ENCODE assay signal across 1 cellular context in the genomic region with DNA sequence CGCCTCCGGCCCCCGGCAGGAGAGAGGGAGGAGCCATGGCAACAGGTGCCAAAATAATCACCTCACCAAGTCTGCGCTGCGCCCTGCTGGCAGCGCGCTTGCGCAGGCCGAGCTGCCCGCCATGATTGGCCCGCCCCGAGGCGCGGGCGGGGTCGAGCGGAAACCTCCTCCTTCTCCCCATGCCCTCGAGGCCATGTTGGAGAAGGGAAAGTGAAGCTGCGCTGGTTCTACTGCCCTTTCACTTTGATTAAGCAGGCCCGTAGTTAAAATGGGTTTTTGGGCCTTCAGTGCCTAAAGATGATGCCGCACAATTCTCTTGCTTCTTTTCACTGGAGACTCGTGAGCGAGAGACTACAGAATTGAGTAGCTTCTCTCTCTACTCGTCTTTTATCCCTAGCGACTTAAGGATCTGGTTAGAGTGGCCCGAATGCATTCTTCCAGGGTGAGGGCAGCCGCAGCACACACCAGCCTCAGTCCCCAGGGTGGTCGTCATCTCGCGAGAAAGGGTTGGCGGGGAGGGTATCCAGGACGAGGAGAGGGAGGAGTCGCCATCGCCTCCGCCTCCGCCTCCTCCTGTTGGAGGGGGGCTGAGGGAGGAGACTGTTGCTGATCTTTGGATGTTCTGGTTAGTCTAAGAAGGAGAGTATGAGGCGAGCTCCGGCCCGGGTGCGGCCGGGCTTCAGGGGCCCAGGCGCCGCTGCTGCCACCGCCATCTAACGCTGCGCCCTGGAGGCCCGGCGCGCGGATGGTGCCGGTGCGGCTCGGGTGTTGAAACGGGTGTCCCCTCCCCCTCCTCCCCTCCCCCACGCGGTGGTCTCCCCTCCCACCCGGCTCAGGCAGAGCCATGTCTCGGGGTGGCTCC.
TF ChIP-seq lines count a peak whose summit lies in the region.

A gene with protein sequence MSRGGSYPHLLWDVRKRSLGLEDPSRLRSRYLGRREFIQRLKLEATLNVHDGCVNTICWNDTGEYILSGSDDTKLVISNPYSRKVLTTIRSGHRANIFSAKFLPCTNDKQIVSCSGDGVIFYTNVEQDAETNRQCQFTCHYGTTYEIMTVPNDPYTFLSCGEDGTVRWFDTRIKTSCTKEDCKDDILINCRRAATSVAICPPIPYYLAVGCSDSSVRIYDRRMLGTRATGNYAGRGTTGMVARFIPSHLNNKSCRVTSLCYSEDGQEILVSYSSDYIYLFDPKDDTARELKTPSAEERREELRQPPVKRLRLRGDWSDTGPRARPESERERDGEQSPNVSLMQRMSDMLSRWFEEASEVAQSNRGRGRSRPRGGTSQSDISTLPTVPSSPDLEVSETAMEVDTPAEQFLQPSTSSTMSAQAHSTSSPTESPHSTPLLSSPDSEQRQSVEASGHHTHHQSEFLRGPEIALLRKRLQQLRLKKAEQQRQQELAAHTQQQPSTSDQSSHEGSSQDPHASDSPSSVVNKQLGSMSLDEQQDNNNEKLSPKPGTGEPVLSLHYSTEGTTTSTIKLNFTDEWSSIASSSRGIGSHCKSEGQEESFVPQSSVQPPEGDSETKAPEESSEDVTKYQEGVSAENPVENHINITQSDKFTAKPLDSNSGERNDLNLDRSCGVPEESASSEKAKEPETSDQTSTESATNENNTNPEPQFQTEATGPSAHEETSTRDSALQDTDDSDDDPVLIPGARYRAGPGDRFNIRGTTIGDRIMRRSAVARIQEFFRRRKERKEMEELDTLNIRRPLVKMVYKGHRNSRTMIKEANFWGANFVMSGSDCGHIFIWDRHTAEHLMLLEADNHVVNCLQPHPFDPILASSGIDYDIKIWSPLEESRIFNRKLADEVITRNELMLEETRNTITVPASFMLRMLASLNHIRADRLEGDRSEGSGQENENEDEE (plus strand): TSS at position 616 of the 862 bp plus-strand sequence. CDS start 229 bp downstream, at position 845.

TF ChIP-seq in HepG2, 621 proteins besides CTCF, POLR2A, EP300 and RAD21 (continued from another document and continues in another):
- TF ChIP-seq, protein P1, sequence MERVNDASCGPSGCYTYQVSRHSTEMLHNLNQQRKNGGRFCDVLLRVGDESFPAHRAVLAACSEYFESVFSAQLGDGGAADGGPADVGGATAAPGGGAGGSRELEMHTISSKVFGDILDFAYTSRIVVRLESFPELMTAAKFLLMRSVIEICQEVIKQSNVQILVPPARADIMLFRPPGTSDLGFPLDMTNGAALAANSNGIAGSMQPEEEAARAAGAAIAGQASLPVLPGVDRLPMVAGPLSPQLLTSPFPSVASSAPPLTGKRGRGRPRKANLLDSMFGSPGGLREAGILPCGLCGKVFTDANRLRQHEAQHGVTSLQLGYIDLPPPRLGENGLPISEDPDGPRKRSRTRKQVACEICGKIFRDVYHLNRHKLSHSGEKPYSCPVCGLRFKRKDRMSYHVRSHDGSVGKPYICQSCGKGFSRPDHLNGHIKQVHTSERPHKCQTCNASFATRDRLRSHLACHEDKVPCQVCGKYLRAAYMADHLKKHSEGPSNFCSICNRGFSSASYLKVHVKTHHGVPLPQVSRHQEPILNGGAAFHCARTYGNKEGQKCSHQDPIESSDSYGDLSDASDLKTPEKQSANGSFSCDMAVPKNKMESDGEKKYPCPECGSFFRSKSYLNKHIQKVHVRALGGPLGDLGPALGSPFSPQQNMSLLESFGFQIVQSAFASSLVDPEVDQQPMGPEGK (CRISPR knock-in tag; IDR thresholded peaks at IDR 0.05): peak; percentile 50
- TF ChIP-seq, protein P2, sequence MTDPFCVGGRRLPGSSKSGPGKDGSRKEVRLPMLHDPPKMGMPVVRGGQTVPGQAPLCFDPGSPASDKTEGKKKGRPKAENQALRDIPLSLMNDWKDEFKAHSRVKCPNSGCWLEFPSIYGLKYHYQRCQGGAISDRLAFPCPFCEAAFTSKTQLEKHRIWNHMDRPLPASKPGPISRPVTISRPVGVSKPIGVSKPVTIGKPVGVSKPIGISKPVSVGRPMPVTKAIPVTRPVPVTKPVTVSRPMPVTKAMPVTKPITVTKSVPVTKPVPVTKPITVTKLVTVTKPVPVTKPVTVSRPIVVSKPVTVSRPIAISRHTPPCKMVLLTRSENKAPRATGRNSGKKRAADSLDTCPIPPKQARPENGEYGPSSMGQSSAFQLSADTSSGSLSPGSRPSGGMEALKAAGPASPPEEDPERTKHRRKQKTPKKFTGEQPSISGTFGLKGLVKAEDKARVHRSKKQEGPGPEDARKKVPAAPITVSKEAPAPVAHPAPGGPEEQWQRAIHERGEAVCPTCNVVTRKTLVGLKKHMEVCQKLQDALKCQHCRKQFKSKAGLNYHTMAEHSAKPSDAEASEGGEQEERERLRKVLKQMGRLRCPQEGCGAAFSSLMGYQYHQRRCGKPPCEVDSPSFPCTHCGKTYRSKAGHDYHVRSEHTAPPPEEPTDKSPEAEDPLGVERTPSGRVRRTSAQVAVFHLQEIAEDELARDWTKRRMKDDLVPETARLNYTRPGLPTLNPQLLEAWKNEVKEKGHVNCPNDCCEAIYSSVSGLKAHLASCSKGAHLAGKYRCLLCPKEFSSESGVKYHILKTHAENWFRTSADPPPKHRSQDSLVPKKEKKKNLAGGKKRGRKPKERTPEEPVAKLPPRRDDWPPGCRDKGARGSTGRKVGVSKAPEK (CRISPR knock-in tag; IDR thresholded peaks at IDR 0.05; ENCODE audit: borderline replicate concordance): no peak
- TF ChIP-seq, protein P3, sequence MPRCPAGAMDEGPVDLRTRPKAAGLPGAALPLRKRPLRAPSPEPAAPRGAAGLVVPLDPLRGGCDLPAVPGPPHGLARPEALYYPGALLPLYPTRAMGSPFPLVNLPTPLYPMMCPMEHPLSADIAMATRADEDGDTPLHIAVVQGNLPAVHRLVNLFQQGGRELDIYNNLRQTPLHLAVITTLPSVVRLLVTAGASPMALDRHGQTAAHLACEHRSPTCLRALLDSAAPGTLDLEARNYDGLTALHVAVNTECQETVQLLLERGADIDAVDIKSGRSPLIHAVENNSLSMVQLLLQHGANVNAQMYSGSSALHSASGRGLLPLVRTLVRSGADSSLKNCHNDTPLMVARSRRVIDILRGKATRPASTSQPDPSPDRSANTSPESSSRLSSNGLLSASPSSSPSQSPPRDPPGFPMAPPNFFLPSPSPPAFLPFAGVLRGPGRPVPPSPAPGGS (CRISPR knock-in tag; IDR thresholded peaks at IDR 0.05): 0 out of 2 replicates have a peak, but pooled peaks have one; percentile 22
- TF ChIP-seq ZNF234 (CRISPR knock-in tag; conservative IDR thresholded peaks at IDR 0.05) (0 out of 2 replicates have a peak, but pooled peaks have one; percentile 27), ZNF44 (CRISPR knock-in tag; IDR thresholded peaks at IDR 0.05) (no peak), ZNF333 (CRISPR knock-in tag; IDR thresholded peaks at IDR 0.05; ENCODE audit: borderline replicate concordance) (no peak), KDM6A (CRISPR knock-in tag; IDR thresholded peaks at IDR 0.05; ENCODE audit: low read depth) (no peak; the same call in 1 of the 2 replicates), KDM5B (CRISPR knock-in tag; IDR thresholded peaks at IDR 0.05; ENCODE audit: borderline replicate concordance) (0 out of 2 replicates have a peak, but pooled peaks have one; percentile 14), TGIF2 (CRISPR knock-in tag; IDR thresholded peaks at IDR 0.05) (peak; percentile 39; the same call in 1 of the 2 replicates), ZBTB1 (CRISPR knock-in tag; IDR thresholded peaks at IDR 0.05; ENCODE audit: borderline replicate concordance) (no peak), ZNF326 (CRISPR knock-in tag; IDR thresholded peaks at IDR 0.05; ENCODE audit: borderline replicate concordance) (no peak), POLR2G (IDR thresholded peaks at IDR 0.05; ENCODE audit: low read depth, low read length) (peak; percentile 82), POLR2AphosphoS5 (IDR thresholded peaks at IDR 0.05; ENCODE audit: low read depth, low read length) (peak; percentile 93), HNRNPK (IDR thresholded peaks at IDR 0.05; ENCODE audit: low read depth, low read length, poor library complexity, severe bottlenecking) (peak; percentile 84), HOXA3 (CRISPR knock-in tag; IDR thresholded peaks at IDR 0.05) (peak; percentile 86; the same call in 1 of the 2 replicates), ZNF256 (CRISPR knock-in tag; conservative IDR thresholded peaks at IDR 0.05) (no peak), GATAD2A (CRISPR knock-in tag; IDR thresholded peaks at IDR 0.05) (peak; percentile 48; the same call in 1 of the 2 replicates), ZBTB7A (CRISPR knock-in tag; IDR thresholded peaks at IDR 0.05) (peak; percentile 87), ZNF563 (CRISPR knock-in tag; IDR thresholded peaks at IDR 0.05) (peak; percentile 82), SMYD3 (CRISPR knock-in tag; IDR thresholded peaks at IDR 0.05) (peak; percentile 69; the same call in 1 of the 2 replicates), PPARG (CRISPR knock-in tag; conservative IDR thresholded peaks at IDR 0.05) (peak; percentile 55), HOXD1 (CRISPR knock-in tag; IDR thresholded peaks at IDR 0.05) (no peak), NR2F6 (IDR thresholded peaks at IDR 0.05) (no peak), NR2F6 (CRISPR knock-in tag; IDR thresholded peaks at IDR 0.05) (no peak), KLF12 (CRISPR knock-in tag; IDR thresholded peaks at IDR 0.05; ENCODE audit: borderline replicate concordance) (0 out of 2 replicates have a peak, but pooled peaks have one; percentile 17), ZZZ3 (CRISPR knock-in tag; IDR thresholded peaks at IDR 0.05; ENCODE audit: borderline replicate concordance) (no peak), GABPA (IDR thresholded peaks at IDR 0.05; ENCODE audit: low read depth, low read length) (peak; percentile 3; the same call in 1 of the 2 replicates), GABPA (CRISPR knock-in tag; IDR thresholded peaks at IDR 0.05; ENCODE audit: low read depth) (peak; percentile 76), HOXA5 (CRISPR knock-in tag; IDR thresholded peaks at IDR 0.05) (peak; percentile 61; the same call in 1 of the 2 replicates), ZNF652 (CRISPR knock-in tag; IDR thresholded peaks at IDR 0.05; ENCODE audit: borderline replicate concordance, low read depth) (no peak), TOPORS (CRISPR knock-in tag; IDR thresholded peaks at IDR 0.05) (peak; percentile 71; the same call in 1 of the 2 replicates), MATR3 (CRISPR knock-in tag; IDR thresholded peaks at IDR 0.05) (no peak), ZNF850 (CRISPR knock-in tag; conservative IDR thresholded peaks at IDR 0.05) (no peak; the same call in 1 of the 2 replicates), SYNCRIP (IDR thresholded peaks at IDR 0.05; ENCODE audit: insufficient read depth, low read depth, low read length) (no peak), ZNF382 (CRISPR knock-in tag; IDR thresholded peaks at IDR 0.05; ENCODE audit: borderline replicate concordance) (no peak)
- TF ChIP-seq, protein P4, sequence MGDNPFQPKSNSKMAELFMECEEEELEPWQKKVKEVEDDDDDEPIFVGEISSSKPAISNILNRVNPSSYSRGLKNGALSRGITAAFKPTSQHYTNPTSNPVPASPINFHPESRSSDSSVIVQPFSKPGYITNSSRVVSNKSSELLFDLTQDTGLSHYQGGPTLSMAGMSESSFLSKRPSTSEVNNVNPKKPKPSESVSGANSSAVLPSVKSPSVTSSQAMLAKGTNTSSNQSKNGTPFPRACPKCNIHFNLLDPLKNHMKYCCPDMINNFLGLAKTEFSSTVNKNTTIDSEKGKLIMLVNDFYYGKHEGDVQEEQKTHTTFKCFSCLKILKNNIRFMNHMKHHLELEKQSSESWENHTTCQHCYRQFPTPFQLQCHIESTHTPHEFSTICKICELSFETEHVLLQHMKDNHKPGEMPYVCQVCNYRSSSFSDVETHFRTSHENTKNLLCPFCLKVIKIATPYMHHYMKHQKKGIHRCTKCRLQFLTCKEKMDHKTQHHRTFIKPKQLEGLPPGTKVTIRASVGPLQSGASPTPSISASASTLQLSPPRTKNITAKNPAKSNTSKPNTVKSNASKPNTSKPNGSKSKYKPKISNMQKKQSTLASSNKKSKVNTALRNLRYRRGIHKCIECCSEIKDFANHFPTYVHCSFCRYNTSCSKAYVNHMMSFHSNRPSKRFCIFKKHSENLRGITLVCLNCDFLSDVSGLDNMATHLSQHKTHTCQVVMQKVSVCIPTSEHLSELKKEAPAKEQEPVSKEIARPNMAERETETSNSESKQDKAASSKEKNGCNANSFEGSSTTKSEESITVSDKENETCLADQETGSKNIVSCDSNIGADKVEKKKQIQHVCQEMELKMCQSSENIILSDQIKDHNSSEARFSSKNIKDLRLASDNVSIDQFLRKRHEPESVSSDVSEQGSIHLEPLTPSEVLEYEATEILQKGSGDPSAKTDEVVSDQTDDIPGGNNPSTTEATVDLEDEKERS (CRISPR knock-in tag; IDR thresholded peaks at IDR 0.05): 0 out of 2 replicates have a peak, but pooled peaks have one; percentile 58
- TF ChIP-seq, protein P5, sequence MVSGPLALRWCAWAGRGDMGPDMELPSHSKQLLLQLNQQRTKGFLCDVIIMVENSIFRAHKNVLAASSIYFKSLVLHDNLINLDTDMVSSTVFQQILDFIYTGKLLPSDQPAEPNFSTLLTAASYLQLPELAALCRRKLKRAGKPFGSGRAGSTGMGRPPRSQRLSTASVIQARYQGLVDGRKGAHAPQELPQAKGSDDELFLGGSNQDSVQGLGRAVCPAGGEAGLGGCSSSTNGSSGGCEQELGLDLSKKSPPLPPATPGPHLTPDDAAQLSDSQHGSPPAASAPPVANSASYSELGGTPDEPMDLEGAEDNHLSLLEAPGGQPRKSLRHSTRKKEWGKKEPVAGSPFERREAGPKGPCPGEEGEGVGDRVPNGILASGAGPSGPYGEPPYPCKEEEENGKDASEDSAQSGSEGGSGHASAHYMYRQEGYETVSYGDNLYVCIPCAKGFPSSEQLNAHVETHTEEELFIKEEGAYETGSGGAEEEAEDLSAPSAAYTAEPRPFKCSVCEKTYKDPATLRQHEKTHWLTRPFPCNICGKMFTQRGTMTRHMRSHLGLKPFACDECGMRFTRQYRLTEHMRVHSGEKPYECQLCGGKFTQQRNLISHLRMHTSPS (CRISPR knock-in tag; IDR thresholded peaks at IDR 0.05; ENCODE audit: low read depth): no peak
- TF ChIP-seq, protein P6, sequence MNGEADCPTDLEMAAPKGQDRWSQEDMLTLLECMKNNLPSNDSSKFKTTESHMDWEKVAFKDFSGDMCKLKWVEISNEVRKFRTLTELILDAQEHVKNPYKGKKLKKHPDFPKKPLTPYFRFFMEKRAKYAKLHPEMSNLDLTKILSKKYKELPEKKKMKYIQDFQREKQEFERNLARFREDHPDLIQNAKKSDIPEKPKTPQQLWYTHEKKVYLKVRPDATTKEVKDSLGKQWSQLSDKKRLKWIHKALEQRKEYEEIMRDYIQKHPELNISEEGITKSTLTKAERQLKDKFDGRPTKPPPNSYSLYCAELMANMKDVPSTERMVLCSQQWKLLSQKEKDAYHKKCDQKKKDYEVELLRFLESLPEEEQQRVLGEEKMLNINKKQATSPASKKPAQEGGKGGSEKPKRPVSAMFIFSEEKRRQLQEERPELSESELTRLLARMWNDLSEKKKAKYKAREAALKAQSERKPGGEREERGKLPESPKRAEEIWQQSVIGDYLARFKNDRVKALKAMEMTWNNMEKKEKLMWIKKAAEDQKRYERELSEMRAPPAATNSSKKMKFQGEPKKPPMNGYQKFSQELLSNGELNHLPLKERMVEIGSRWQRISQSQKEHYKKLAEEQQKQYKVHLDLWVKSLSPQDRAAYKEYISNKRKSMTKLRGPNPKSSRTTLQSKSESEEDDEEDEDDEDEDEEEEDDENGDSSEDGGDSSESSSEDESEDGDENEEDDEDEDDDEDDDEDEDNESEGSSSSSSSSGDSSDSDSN (CRISPR knock-in tag; IDR thresholded peaks at IDR 0.05): peak; percentile 65
